8 cellular contexts compared by ENCODE assay signal in genomic region chr12:124995200-124995961, GRCh38.
A peak's percentile ranks its signal among the peaks of the same experiment; 100 is the strongest.
DNase-seq lines count a peak whose midpoint lies in the region; ATAC-seq and TF ChIP-seq lines count a peak whose summit lies in the region.
"Had no signal": no experiment of that assay in that cellular context is flagged by ENCODE, and none has a peak within 500 bp of the region (broad histone marks: within the 10 kb centered on the region; RNA-seq: fewer than 3 reads in every experiment).

No MANE protein-coding gene starts in this region.

- H3K27me3 ChIP-seq in rectal smooth muscle tissue (ENCODE audit: control insufficient read depth, insufficient read depth, low read length) = no peaks in the 10 kb centered on the region

- in situ Hi-C loops in GM13977 (cut with MboI; ENCODE audit: low pct_unique_long_range_greater_than_20kb, low sequenced_read_pairs, unreplicated experiment) = no loop called here

- no peak for TF ChIP-seq CTCF in GM13977 (IDR thresholded peaks at IDR 0.05; ENCODE audit: extremely low read depth, insufficient read depth, missing control alignments)
- TF ChIP-seq CTCF in coronary artery (IDR thresholded peaks at IDR 0.05) = no peak

- H3K9ac ChIP-seq in rectal smooth muscle tissue (ENCODE audit: low read length) = no peak overlapping the region

- no peaks in the 10 kb centered on the region for H3K36me3 ChIP-seq in rectal smooth muscle tissue (ENCODE audit: control insufficient read depth, insufficient read depth, low read length)

- H3K4me3 ChIP-seq in coronary artery = peak overlapping the region; percentile 81
- H3K4me3 ChIP-seq in rectal smooth muscle tissue (ENCODE audit: low read length) = peak overlapping the region; percentile 68

- DNase-seq in GM13977 (ENCODE audit: low spot score) (peak; percentile 64), MV-4-11 (lab: John Stamatoyannopoulos, UW) (peak; percentile 90), coronary artery (ENCODE audit: low spot score) (no peak), SHP77 (lab: John Stamatoyannopoulos, UW) (no peak)
- DNase-seq: T-helper 9 cell had no signal

- H3K27ac ChIP-seq in coronary artery (no peak overlapping the region), rectal smooth muscle tissue (ENCODE audit: low read depth, low read length) (no peak overlapping the region)

- H3K4me1 ChIP-seq in rectal smooth muscle tissue (ENCODE audit: control insufficient read depth, insufficient read depth, low read length) = no peaks in the 10 kb centered on the region

- ATAC-seq in HG02885 (IDR thresholded peaks at IDR 0.05; ENCODE audit: poor library complexity, unreplicated experiment) (no peak), GM21360 (IDR thresholded peaks at IDR 0.05; ENCODE audit: unreplicated experiment) (no peak)

Comparison
In these comparisons a context has a peak if more than half of its experiments do, and no peak if none do; other contexts are left out.
1. DNase-seq: peak in GM13977 (single experiment) and MV-4-11 (single experiment); none in coronary artery (single experiment) and SHP77 (0 of 2).